Comparison of ENCODE assay signal across 23 cellular contexts in genomic region chr13:82747331-82747730, GRCh38.
A peak's percentile ranks its signal among the peaks of the same experiment; 100 is the strongest.
DNase-seq lines count a peak whose midpoint lies in the region; ATAC-seq and TF ChIP-seq lines count a peak whose summit lies in the region.
"Had no signal": no experiment of that assay in that cellular context is flagged by ENCODE, and none has a peak within 500 bp of the region (broad histone marks: within the 10 kb centered on the region; RNA-seq: fewer than 3 reads in every experiment).

No MANE protein-coding gene starts in this region.

- H3K79me2 ChIP-seq in H9 (ENCODE audit: insufficient read depth, low read length): no peaks in the 10 kb centered on the region

- no peak overlapping the region for H2BK20ac ChIP-seq in H9 (ENCODE audit: low read depth, low read length, poor library complexity, severe bottlenecking)

- H3K4me2 ChIP-seq in H9 (ENCODE audit: insufficient read depth, insufficient read length, low read length): no peak overlapping the region
- H3K4me2 ChIP-seq: BLaER1 treated with 17β-estradiol and CSF1 and Interleukin-3, amounts not matched to agents 10 nM and 100 nM had no signal

- TF ChIP-seq CTCF in H9 (conservative IDR thresholded peaks at IDR 0.05) (no peak), WTC11 (IDR thresholded peaks at IDR 0.05) (no peak), retinal pigment epithelial cell (conservative IDR thresholded peaks at IDR 0.05; ENCODE audit: low read depth, low read length) (no peak)

- no peak overlapping the region for H4K8ac ChIP-seq in H9 (replicated peaks; ENCODE audit: insufficient read length, low read depth, low read length)

- H3K27ac Mint-ChIP-seq in H9 (peak overlapping the region in 2 of 3 experiments; percentile 58 to 86; a peak in 2 of 7 replicates), WTC11 (no peak overlapping the region)
- H3K27ac Mint-ChIP-seq: endodermal cell had no signal

- H2BK120ac ChIP-seq in H9 (ENCODE audit: low read depth, low read length, poor library complexity, severe bottlenecking): no peak overlapping the region

- H3K27me3 Mint-ChIP-seq in H9 (ENCODE audit: low read depth): no peaks in the 10 kb centered on the region
- no peaks in the 10 kb centered on the region for H3K27me3 Mint-ChIP-seq in WTC11 (ENCODE audit: low read depth)

- H3T11ph ChIP-seq in H9 (ENCODE audit: low read length): no peak overlapping the region

- H3K4me3 ChIP-seq in retinal pigment epithelial cell (ENCODE audit: low read length) (no peak overlapping the region), HAP-1 (no peak overlapping the region)
- H3K4me3 ChIP-seq: adrenal gland; BLaER1 treated with 17β-estradiol and CSF1 and Interleukin-3, amounts not matched to agents 10 nM and 100 nM; colonic mucosa; thoracic aorta; vagina had no signal

- no peak overlapping the region for H2AFZ ChIP-seq in H9 (ENCODE audit: low read length)

- in situ Hi-C loops in HAP-1 (cut with MboI; ENCODE audit: low sequenced_read_pairs): no loop called here

- H3K79me1 ChIP-seq in H9 (ENCODE audit: insufficient read depth, low read depth, low read length, poor library complexity, severe bottlenecking): no peaks in the 10 kb centered on the region

- H3K9me3 ChIP-seq in H9 (ENCODE audit: control insufficient read depth, low read depth, low read length): no peaks in the 10 kb centered on the region
- H3K9me3 ChIP-seq in HAP-1: no peaks in the 10 kb centered on the region
- H3K9me3 ChIP-seq: BLaER1 treated with 17β-estradiol and CSF1 and Interleukin-3, amounts not matched to agents 10 nM and 100 nM; colonic mucosa; thoracic aorta; vagina had no signal

- H3K9me3 Mint-ChIP-seq in H9 (no peaks in the 10 kb centered on the region; a peak in 1 of 5 replicates), WTC11 (no peaks in the 10 kb centered on the region)
- H3K9me3 Mint-ChIP-seq: endodermal cell had no signal

- H3K9ac ChIP-seq in H9 (ENCODE audit: extremely low read depth, insufficient read length, low read length): no peak overlapping the region
- H3K9ac ChIP-seq: BLaER1 treated with 17β-estradiol and CSF1 and Interleukin-3, amounts not matched to agents 10 nM and 100 nM had no signal

- no peaks in the 10 kb centered on the region for H3K36me3 Mint-ChIP-seq in H9 (ENCODE audit: insufficient read depth in 1 of 3, low read depth in 3 of 3)
- H3K36me3 Mint-ChIP-seq in WTC11: no peaks in the 10 kb centered on the region

- WGBS in H9 (ENCODE audit: extremely low coverage, insufficient read length, low lambda C conversion rate): no CpG with 5 or more reads among the region's 2 CpGs

- no peak overlapping the region for H3K14ac ChIP-seq in H9 (ENCODE audit: insufficient read depth, low read length)

- ATAC-seq in WTC11: peak; percentile 74
- ATAC-seq in HG03469 (IDR thresholded peaks at IDR 0.05; ENCODE audit: unreplicated experiment): no peak
- ATAC-seq in esophagus mucosa: no peak
- ATAC-seq in HG02973 (IDR thresholded peaks at IDR 0.05; ENCODE audit: unreplicated experiment): no peak
- ATAC-seq: activated CD4-positive, CD25-positive, alpha-beta regulatory T cell treated with anti-CD3 and anti-CD28 coated beads, Interleukin-2, amount 50 U/mL, for 24 hours; left colon; right cardiac atrium; Right ventricle myocardium inferior; stimulated activated naive CD8-positive, alpha-beta T cell treated with anti-CD3 and anti-CD28 coated beads, Interleukin-15, Interleukin-2, amounts not matched to agents 100 U/mL and 50 U/mL, for 24 hours had no signal

- POLR2A ChIA-PET in WTC11 (lab: Charles Lee): no interaction called here

- H2BK5ac ChIP-seq in H9 (ENCODE audit: insufficient read length, low read length): no peak overlapping the region

- no peaks in the 10 kb centered on the region for H3K23me2 ChIP-seq in H9 (ENCODE audit: insufficient read length, low read depth, low read length, poor library complexity, severe bottlenecking)

- no peak overlapping the region for H3K56ac ChIP-seq in H9 (ENCODE audit: insufficient read length, low read depth, low read length)

- H4K5ac ChIP-seq in H9 (ENCODE audit: insufficient read length, low read depth, low read length): no peak overlapping the region

- no peak overlapping the region for H3K4ac ChIP-seq in H9 (ENCODE audit: low read depth, low read length)

- H3K18ac ChIP-seq in H9 (ENCODE audit: insufficient read length, low read depth, low read length): no peak overlapping the region

- H3K27ac ChIP-seq in H9 (ENCODE audit: insufficient read length, low read depth, low read length): no peak overlapping the region
- H3K27ac ChIP-seq: adrenal gland; BLaER1 treated with 17β-estradiol and CSF1 and Interleukin-3, amounts not matched to agents 10 nM and 100 nM; colonic mucosa; vagina had no signal

- H3K4me1 Mint-ChIP-seq in H9 (peaks cover 39 to 40% of the 10 kb centered on the region in 2 experiments), WTC11 (peaks cover 28% of the 10 kb centered on the region)

- H3K4me1 ChIP-seq in H9 (ENCODE audit: insufficient read depth, low read length) (peaks cover 3% of the 10 kb centered on the region; the same call in 1 of the 2 replicates), HAP-1 (no peaks in the 10 kb centered on the region)
- H3K4me1 ChIP-seq: adrenal gland; BLaER1 treated with 17β-estradiol and CSF1 and Interleukin-3, amounts not matched to agents 10 nM and 100 nM; colonic mucosa; vagina had no signal

- no peak overlapping the region for H4K91ac ChIP-seq in H9 (ENCODE audit: insufficient read length, low read depth, low read length)

- no peaks in the 10 kb centered on the region for H4K20me1 ChIP-seq in H9 (ENCODE audit: control insufficient read depth, insufficient read depth, insufficient read length)
- H4K20me1 ChIP-seq: BLaER1 treated with 17β-estradiol and CSF1 and Interleukin-3, amounts not matched to agents 10 nM and 100 nM had no signal

- no peak overlapping the region for H2AK5ac ChIP-seq in H9 (ENCODE audit: insufficient read length, low read length)

- H3K4me3 Mint-ChIP-seq in H9 (no peak overlapping the region), WTC11 (no peak overlapping the region)
- H3K4me3 Mint-ChIP-seq: endodermal cell had no signal

- CTCF ChIA-PET in WTC11 (lab: Charles Lee): interaction anchor here (1.4 kb wide), 1 partner anchor 11 kb away, joined by 4 read pairs; no protein-coding TSS in a partner anchor

- H3K23ac ChIP-seq in H9 (ENCODE audit: insufficient read length, low read depth, low read length): no peak overlapping the region

- H3K27me3 ChIP-seq in H9 (ENCODE audit: insufficient read depth, low read length) (no peaks in the 10 kb centered on the region), HAP-1 (ENCODE audit: low read depth) (no peaks in the 10 kb centered on the region)
- H3K27me3 ChIP-seq: adrenal gland; BLaER1 treated with 17β-estradiol and CSF1 and Interleukin-3, amounts not matched to agents 10 nM and 100 nM; colonic mucosa; vagina had no signal

- no peak overlapping the region for H2BK12ac ChIP-seq in H9 (ENCODE audit: insufficient read length, low read depth, low read length)

- DNase-seq in H9 (no peak), WTC11 (ENCODE audit: low spot score) (no peak), iPS DF 19.7 (ENCODE audit: low read depth, low spot score) (peak; percentile 38), retinal pigment epithelial cell (ENCODE audit: low read depth) (peak; percentile 69), HAP-1 (ENCODE audit: low spot score in 2 of 2) (no peak)
- DNase-seq: adrenal gland; colonic mucosa; COR-L47; endodermal cell; glutamatergic neuron; left colon; NCI-H1417 treated with DMSO at 0.1 percent for 48 hours; occipital lobe; right cardiac atrium; stimulated activated naive CD8-positive, alpha-beta T cell treated with anti-CD3 and anti-CD28 coated beads, Interleukin-15, Interleukin-2, amounts not matched to agents 100 U/mL and 50 U/mL, for 24 hours had no signal

- H2BK15ac ChIP-seq in H9 (ENCODE audit: low read depth, low read length): no peak overlapping the region

- H3K36me3 ChIP-seq in HAP-1 (replicated peaks): no peaks in the 10 kb centered on the region
- H3K36me3 ChIP-seq: adrenal gland; BLaER1 treated with 17β-estradiol and CSF1 and Interleukin-3, amounts not matched to agents 10 nM and 100 nM; colonic mucosa; thoracic aorta; vagina had no signal

TF ChIP-seq in WTC11, 78 proteins besides CTCF, POLR2A, EP300 and RAD21 (continues in another document):
- no peak for TF ChIP-seq IRF1 (CRISPR knock-in tag; IDR thresholded peaks at IDR 0.05)
- no peak for TF ChIP-seq ZNF512 (CRISPR knock-in tag; IDR thresholded peaks at IDR 0.05; ENCODE audit: borderline replicate concordance)
- no peak for TF ChIP-seq JAZF1 (CRISPR knock-in tag; IDR thresholded peaks at IDR 0.05)
- no peak for TF ChIP-seq FOXK1 (CRISPR knock-in tag; IDR thresholded peaks at IDR 0.05)
- TF ChIP-seq MXD4 (CRISPR knock-in tag; IDR thresholded peaks at IDR 0.05; ENCODE audit: borderline replicate concordance): no peak
- TF ChIP-seq, protein P1, sequence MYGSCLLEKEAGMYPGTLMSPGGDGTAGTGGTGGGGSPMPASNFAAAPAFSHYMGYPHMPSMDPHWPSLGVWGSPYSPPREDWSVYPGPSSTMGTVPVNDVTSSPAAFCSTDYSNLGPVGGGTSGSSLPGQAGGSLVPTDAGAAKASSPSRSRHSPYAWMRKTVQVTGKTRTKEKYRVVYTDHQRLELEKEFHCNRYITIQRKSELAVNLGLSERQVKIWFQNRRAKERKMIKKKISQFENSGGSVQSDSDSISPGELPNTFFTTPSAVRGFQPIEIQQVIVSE (CRISPR knock-in tag; IDR thresholded peaks at IDR 0.05; ENCODE audit: borderline replicate concordance): no peak

Comparison
In these comparisons a context has a peak if more than half of its experiments do, and no peak if none do; other contexts are left out.
1. DNase-seq: peak in iPS DF 19.7 (single experiment) and retinal pigment epithelial cell (single experiment); none in H9 (single experiment), WTC11 (single experiment) and HAP-1 (0 of 2).